ENCODE assay signal across 13 cellular contexts in genomic region chr9:95991326-95991725, GRCh38.
"Had no signal": no experiment of that assay in that cellular context is flagged by ENCODE, and none has a peak within 500 bp of the region (broad histone marks: within the 10 kb centered on the region; RNA-seq: fewer than 3 reads in every experiment).

No MANE protein-coding gene starts in this region.

- H3K4me2 ChIP-seq: hepatocyte had no signal

- DNase-seq: activated CD4-positive, alpha-beta T cell treated with anti-CD3 and anti-CD28 coated beads for 48 hours; activated naive CD4-positive, alpha-beta T cell treated with anti-CD3 and anti-CD28 coated beads for 36 hours; effector CD4-positive, alpha-beta T cell; kidney; left ventricle myocardium superior; retina; stimulated activated CD4-positive, alpha-beta T cell treated with anti-CD3 and anti-CD28 coated beads, Interleukin-15, amount 100 ng/mL, for 24 hours; stimulated activated CD4-positive, alpha-beta T cell treated with anti-CD3 and anti-CD28 coated beads, Interleukin-4, amount 100 ng/mL, for 4 hours; stimulated activated naive CD8-positive, alpha-beta T cell treated with anti-CD3 and anti-CD28 coated beads, Interleukin-15, amount 100 ng/mL, for 72 hours had no signal

- FAIRE-seq: urothelium cell line had no signal

- H3K27ac ChIP-seq: hepatocyte, thyroid gland had no signal

- ATAC-seq: left ventricle myocardium superior; stimulated activated naive CD8-positive, alpha-beta T cell treated with anti-CD3 and anti-CD28 coated beads, Interleukin-15, amount 100 ng/mL, for 72 hours; WTC11 had no signal

- H2AFZ ChIP-seq: hepatocyte had no signal

- H3K27me3 ChIP-seq: hepatocyte, thyroid gland had no signal

- H3K79me2 ChIP-seq: hepatocyte had no signal

- H3K36me3 ChIP-seq: thyroid gland had no signal

- H3K4me3 ChIP-seq: hepatocyte, thyroid gland had no signal

- H3K9me3 ChIP-seq: thyroid gland had no signal
